In the genomic region with DNA sequence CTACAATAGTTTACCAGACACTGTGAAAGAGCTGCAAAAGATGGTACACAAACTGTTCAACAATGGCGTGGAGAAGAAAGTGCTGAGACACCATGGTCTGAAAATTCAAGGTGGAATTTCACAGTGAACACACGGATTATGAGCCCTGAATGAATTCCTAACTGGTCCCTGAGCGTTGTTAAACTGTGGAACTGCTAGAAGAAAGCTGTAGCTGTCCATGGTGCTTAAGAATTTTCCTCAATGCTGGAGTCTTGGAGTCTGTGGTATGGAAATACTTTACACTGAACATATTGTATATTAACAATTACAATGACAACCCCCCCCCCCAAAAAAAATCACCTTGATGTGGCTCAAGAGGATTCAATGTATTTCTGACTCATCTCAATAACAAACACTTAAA, we compare ENCODE assay signal across 12 cellular contexts.
DNase-seq lines count a peak whose midpoint lies in the region; ATAC-seq and TF ChIP-seq lines count a peak whose summit lies in the region.
"Had no signal": no experiment of that assay in that cellular context is flagged by ENCODE, and none has a peak within 500 bp of the region (broad histone marks: within the 10 kb centered on the region; RNA-seq: fewer than 3 reads in every experiment).

No MANE protein-coding gene starts in this region.

- TF ChIP-seq EP300 in SK-N-SH (IDR thresholded peaks at IDR 0.05; ENCODE audit: borderline replicate concordance in 1 of 2, low read depth in 1 of 2, low read length in 1 of 2), result no peak

- H3K36me3 ChIP-seq in SK-N-SH (replicated peaks in 1 of 2; ENCODE audit: control insufficient read depth in 1 of 2, insufficient read depth in 2 of 2, low read length in 1 of 2), result no peaks in the 10 kb centered on the region
- H3K36me3 ChIP-seq: heart right ventricle had no signal

- H4K20me1 ChIP-seq in SK-N-SH (ENCODE audit: insufficient read depth), result no peaks in the 10 kb centered on the region

- no peak overlapping the region for H3K27ac ChIP-seq in SK-N-SH (ENCODE audit: low read depth in 2 of 2, low read length in 1 of 2)
- H3K27ac ChIP-seq: heart right ventricle had no signal

- ATAC-seq in HG03139 (IDR thresholded peaks at IDR 0.05; ENCODE audit: unreplicated experiment), result no peak
- ATAC-seq: heart right ventricle had no signal

- H3K9ac ChIP-seq in SK-N-SH, result no peak overlapping the region

- POLR2A ChIA-PET in SK-N-SH (lab: Yijun Ruan, JAX), result no interaction called here

- no peak for TF ChIP-seq CTCF in SK-N-SH (IDR thresholded peaks at IDR 0.05)
- no peak for TF ChIP-seq CTCF in fibroblast of pulmonary artery (IDR thresholded peaks at IDR 0.05; ENCODE audit: low read length, missing control alignments)

- no peak overlapping the region for H3K4me2 ChIP-seq in SK-N-SH

- H3F3A ChIP-seq in SK-N-SH (replicated peaks; ENCODE audit: insufficient read depth), result no peaks in the 10 kb centered on the region

- H3K9me2 ChIP-seq in SK-N-SH, result no peaks in the 10 kb centered on the region

- CTCF ChIA-PET in SK-N-SH (lab: Yijun Ruan, JAX), result no interaction called here

- no peaks in the 10 kb centered on the region for H3K79me2 ChIP-seq in SK-N-SH (ENCODE audit: insufficient read depth)

- H3K4me3 ChIP-seq in SK-N-SH (ENCODE audit: low read depth in 2 of 2, low read length in 1 of 2) (no peak overlapping the region), fibroblast of pulmonary artery (replicated peaks; ENCODE audit: low read depth, low read length) (no peak overlapping the region)
- H3K4me3 ChIP-seq: heart right ventricle had no signal

- no peaks in the 10 kb centered on the region for H3K4me1 ChIP-seq in SK-N-SH (ENCODE audit: control insufficient read depth in 1 of 2, insufficient read depth in 2 of 2, low read depth in 1 of 2, low read length in 1 of 2)
- H3K4me1 ChIP-seq: heart right ventricle had no signal

- no peaks in the 10 kb centered on the region for H3K27me3 ChIP-seq in SK-N-SH (ENCODE audit: insufficient read depth)
- H3K27me3 ChIP-seq: heart right ventricle had no signal

- WGBS in SK-N-SH (ENCODE audit: low lambda C conversion rate), result 23% methylated on average over 3 of the region's 3 CpGs

- TF ChIP-seq RAD21 in SK-N-SH (IDR thresholded peaks at IDR 0.05; ENCODE audit: low read length), result no peak

- DNase-seq in HK-2 (ENCODE audit: unreplicated experiment) (peak; percentile 1), SK-N-SH (no peak), fibroblast of pulmonary artery (ENCODE audit: low read depth) (peak; percentile 72), renal cortical epithelial cell (ENCODE audit: low read depth) (peak; percentile 39), activated gamma-delta T cell treated with Interleukin-2 at 50 U/mL for 16 hours (no peak), ureter (ENCODE audit: low spot score) (no peak), NCI-H69 (lab: John Stamatoyannopoulos, UW) (no peak)
- DNase-seq: caudate nucleus; naive B cell; stimulated activated CD4-positive, alpha-beta T cell treated with anti-CD3 and anti-CD28 coated beads, Interleukin-4, amount 100 ng/mL, for 24 hours had no signal

- no peaks in the 10 kb centered on the region for H3K9me3 ChIP-seq in SK-N-SH
- H3K9me3 ChIP-seq: heart right ventricle had no signal

- H2AFZ ChIP-seq in SK-N-SH (ENCODE audit: low read depth), result no peak overlapping the region

TF ChIP-seq in SK-N-SH, 30 proteins besides CTCF, POLR2A, EP300 and RAD21:
- no peak for TF ChIP-seq MEF2A (IDR thresholded peaks at IDR 0.05; ENCODE audit: borderline replicate concordance, low read depth)
- TF ChIP-seq REST (IDR thresholded peaks at IDR 0.05; ENCODE audit: low read depth, low read length), result peak; percentile 95

Comparison
In these comparisons a context has a peak if more than half of its experiments do, and no peak if none do; other contexts are left out.
1. DNase-seq: peak in HK-2 (single experiment), fibroblast of pulmonary artery (single experiment) and renal cortical epithelial cell (single experiment); none in SK-N-SH (single experiment), activated gamma-delta T cell treated with Interleukin-2 at 50 U/mL for 16 hours (single experiment), ureter (single experiment) and NCI-H69 (single experiment).